In the genomic region with DNA sequence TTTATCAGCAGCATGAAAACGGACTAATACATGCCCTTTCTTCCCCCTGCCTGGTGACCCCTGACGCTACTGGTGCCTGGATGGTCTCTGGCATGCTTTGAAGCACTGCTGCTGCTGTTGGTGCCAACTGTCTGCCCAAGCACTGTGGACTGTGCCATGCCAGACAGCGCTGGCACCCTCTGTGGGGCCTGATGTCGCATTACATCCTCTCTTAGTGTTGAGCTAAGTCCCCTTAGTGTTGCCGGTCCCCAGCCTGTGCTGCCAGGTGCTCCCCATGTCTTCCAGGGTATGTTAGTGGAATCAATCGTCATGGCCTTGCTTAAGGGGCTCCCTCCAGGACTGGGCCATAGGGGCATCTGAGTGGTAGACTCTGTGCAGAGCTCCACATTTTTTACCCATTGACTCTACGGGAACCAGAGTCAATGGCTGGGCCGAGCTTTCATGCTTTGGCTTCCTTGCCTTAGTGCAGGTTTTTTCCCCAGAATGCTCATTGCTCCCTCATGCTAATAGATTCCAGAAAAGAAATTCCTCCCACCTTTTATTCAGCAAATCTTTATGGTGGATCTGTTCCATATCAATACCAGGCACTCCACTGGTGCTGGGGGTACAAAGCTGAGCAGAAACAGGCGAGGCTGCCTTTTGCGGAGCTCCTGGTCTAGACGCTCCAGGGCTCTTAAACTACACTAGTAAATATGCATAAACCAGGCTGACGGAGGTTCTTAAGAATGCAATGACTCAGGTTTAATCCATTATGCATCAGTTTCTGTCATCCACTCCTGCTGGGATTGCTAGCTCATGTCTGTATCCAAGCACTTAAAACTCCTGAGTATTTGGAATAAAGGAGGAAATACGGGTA, we compare ENCODE assay signal across 1 cellular context.
TF ChIP-seq lines count a peak whose summit lies in the region.

No MANE protein-coding gene starts in this region.

TF ChIP-seq in GM12878, 131 proteins besides CTCF, POLR2A, EP300 and RAD21:
- TF ChIP-seq CREB1 (IDR thresholded peaks at IDR 0.05; ENCODE audit: low read depth), result no peak
- no peak for TF ChIP-seq SUZ12 (IDR thresholded peaks at IDR 0.05; ENCODE audit: unreplicated experiment)
- TF ChIP-seq HDGF (IDR thresholded peaks at IDR 0.05), result no peak
- no peak for TF ChIP-seq PRDM15 (CRISPR knock-in tag; IDR thresholded peaks at IDR 0.05)
- TF ChIP-seq, protein P1, sequence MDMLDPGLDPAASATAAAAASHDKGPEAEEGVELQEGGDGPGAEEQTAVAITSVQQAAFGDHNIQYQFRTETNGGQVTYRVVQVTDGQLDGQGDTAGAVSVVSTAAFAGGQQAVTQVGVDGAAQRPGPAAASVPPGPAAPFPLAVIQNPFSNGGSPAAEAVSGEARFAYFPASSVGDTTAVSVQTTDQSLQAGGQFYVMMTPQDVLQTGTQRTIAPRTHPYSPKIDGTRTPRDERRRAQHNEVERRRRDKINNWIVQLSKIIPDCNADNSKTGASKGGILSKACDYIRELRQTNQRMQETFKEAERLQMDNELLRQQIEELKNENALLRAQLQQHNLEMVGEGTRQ (IDR thresholded peaks at IDR 0.05; ENCODE audit: borderline replicate concordance, low read depth, low read length), result no peak
- no peak for TF ChIP-seq STAT1 (conservative IDR thresholded peaks at IDR 0.05)
- TF ChIP-seq SUPT20H (IDR thresholded peaks at IDR 0.05; ENCODE audit: borderline replicate concordance, control insufficient read depth, low read depth, low read length), result no peak
- TF ChIP-seq KDM1A (IDR thresholded peaks at IDR 0.05; ENCODE audit: borderline replicate concordance), result no peak
